18 cellular contexts compared by ENCODE assay signal in genomic region chr18:73409242-73409641, GRCh38.
"Had no signal": no experiment of that assay in that cellular context is flagged by ENCODE, and none has a peak within 500 bp of the region (broad histone marks: within the 10 kb centered on the region; RNA-seq: fewer than 3 reads in every experiment).

No MANE protein-coding gene starts in this region.

- ATAC-seq: activated CD8-positive, alpha-beta T cell treated with anti-CD3 and anti-CD28 coated beads for 36 hours; activated T-helper 17 cell treated with anti-CD3 and anti-CD28 coated beads, Interleukin-2, amount 50 U/mL, for 72 hours; left lung; mucosa of descending colon had no signal

- H3K27me3 ChIP-seq: colonic mucosa, esophagus muscularis mucosa, left lung, sigmoid colon, thyroid gland had no signal

- H3K9me3 ChIP-seq: colonic mucosa, esophagus muscularis mucosa, left lung, mucosa of descending colon, sigmoid colon, thyroid gland had no signal

- H3K4me1 ChIP-seq: colonic mucosa, esophagus muscularis mucosa, left lung, sigmoid colon, thyroid gland had no signal

- H3K4me3 ChIP-seq: colonic mucosa, esophagus muscularis mucosa, left lung, mucosa of descending colon, sigmoid colon, thyroid gland had no signal

- DNase-seq: activated CD4-positive, alpha-beta T cell treated with anti-CD3 and anti-CD28 coated beads, Interleukin-2, amount 10 ng/mL, durations not matched to agents 24 days and 14 days; activated CD8-positive, alpha-beta T cell treated with anti-CD3 and anti-CD28 coated beads for 36 hours; activated naive CD4-positive, alpha-beta T cell treated with Interleukin-2 at 50 U/mL for 16 hours; activated T-cell treated with anti-CD3 and anti-CD28 coated beads, Interleukin-2, amount 50 U/mL, for 1 hour; aorta; caudate nucleus; colonic mucosa; foreskin melanocyte; glutamatergic neuron; hypothalamus; left lung; mucosa of descending colon; naive B cell; sigmoid colon; stimulated activated CD8-positive, alpha-beta memory T cell treated with anti-CD3 and anti-CD28 coated beads, Interleukin-4, amount 100 ng/mL, for 48 hours; thyroid gland had no signal

- H3K36me3 ChIP-seq: colonic mucosa, esophagus muscularis mucosa, left lung, sigmoid colon, thyroid gland had no signal

- H3K27ac ChIP-seq: colonic mucosa, esophagus muscularis mucosa, left lung, sigmoid colon, thyroid gland had no signal
